In genomic region chr4:88757067-88757466, GRCh38 we compare ENCODE assay signal across 15 cellular contexts. TPM values are rescaled to one million over a fixed set of nuclear protein-coding genes. Genes with fewer than 3 reads are reported as not detected.
A peak's percentile ranks its signal among the peaks of the same experiment; 100 is the strongest.
DNase-seq lines count a peak whose midpoint lies in the region; ATAC-seq and TF ChIP-seq lines count a peak whose summit lies in the region.
"Had no signal": no experiment of that assay in that cellular context is flagged by ENCODE, and none has a peak within 500 bp of the region (broad histone marks: within the 10 kb centered on the region; RNA-seq: fewer than 3 reads in every experiment).

No MANE protein-coding gene starts in this region.

- H4K20me1 ChIP-seq in IMR-90 (ENCODE audit: insufficient read depth, low read length), result no peaks in the 10 kb centered on the region

- peak overlapping the region; percentile 23 for H3K4me3 Mint-ChIP-seq in glutamatergic neuron (ENCODE audit: unreplicated experiment)
- H3K4me3 Mint-ChIP-seq: CD4-positive, alpha-beta T cell had no signal

- TF ChIP-seq POLR2A in IMR-90 (IDR thresholded peaks at IDR 0.05; ENCODE audit: low read depth, low read length) (no peak), thyroid gland (IDR thresholded peaks at IDR 0.05) (no peak)

- H3K36me3 ChIP-seq in IMR-90 (ENCODE audit: control insufficient read depth, insufficient read depth, low read length) (peaks cover 6% of the 10 kb centered on the region), parathyroid adenoma (ENCODE audit: control insufficient read depth, insufficient read depth, low read length) (no peaks in the 10 kb centered on the region), thyroid gland (no peaks in the 10 kb centered on the region)

- H2AK5ac ChIP-seq in IMR-90 (ENCODE audit: low read depth, low read length), result no peak overlapping the region

- H2BK15ac ChIP-seq in IMR-90 (ENCODE audit: low read depth, low read length), result no peak overlapping the region

- H3K9me3 ChIP-seq in IMR-90 (ENCODE audit: control insufficient read depth, insufficient read depth, low read length) (no peaks in the 10 kb centered on the region), parathyroid adenoma (ENCODE audit: control insufficient read depth, low read length) (no peaks in the 10 kb centered on the region), thyroid gland (no peaks in the 10 kb centered on the region)

- H3K9ac ChIP-seq in IMR-90 (ENCODE audit: low read depth, low read length) (no peak overlapping the region), parathyroid adenoma (no peak overlapping the region)

- no peak for TF ChIP-seq CTCF in IMR-90 (conservative IDR thresholded peaks at IDR 0.05; ENCODE audit: low read depth, low read length)
- TF ChIP-seq CTCF in glutamatergic neuron (IDR thresholded peaks at IDR 0.05; ENCODE audit: partially characterized antibody, unreplicated experiment), result no peak
- TF ChIP-seq CTCF in parathyroid adenoma (IDR thresholded peaks at IDR 0.05), result no peak
- no peak for TF ChIP-seq CTCF in thyroid gland (IDR thresholded peaks at IDR 0.05)

- in situ Hi-C loops in IMR-90 (cut with MboI; ENCODE audit: low sequenced_read_pairs), result no loop called here

- no peak overlapping the region for H3K56ac ChIP-seq in IMR-90 (ENCODE audit: extremely low read depth, insufficient read depth, low read length)

- no peak overlapping the region for H3K23ac ChIP-seq in IMR-90 (ENCODE audit: low read depth, low read length)

- peaks cover 23% of the 10 kb centered on the region for H3K4me1 Mint-ChIP-seq in glutamatergic neuron (ENCODE audit: low read depth, unreplicated experiment)

- no peak overlapping the region for H2BK120ac ChIP-seq in IMR-90 (ENCODE audit: low read depth, low read length)

- ATAC-seq in IMR-90 (ENCODE audit: low read depth) (peak; percentile 64; the same call in 1 of the 2 replicates), HG03571 (IDR thresholded peaks at IDR 0.05; ENCODE audit: unreplicated experiment) (no peak)

- H3K9me3 Mint-ChIP-seq in glutamatergic neuron (ENCODE audit: unreplicated experiment), result peaks cover 10% of the 10 kb centered on the region
- H3K9me3 Mint-ChIP-seq: CD4-positive, alpha-beta T cell had no signal

- H3K27me3 Mint-ChIP-seq in glutamatergic neuron (ENCODE audit: unreplicated experiment), result peaks cover 5% of the 10 kb centered on the region
- H3K27me3 Mint-ChIP-seq: CD4-positive, alpha-beta T cell had no signal

- H3K79me1 ChIP-seq in IMR-90 (ENCODE audit: low read depth in 1 of 2, low read length in 2 of 2), result 0 out of 4 replicates have a peak, but pooled peaks cover 0 to 3% of the 10 kb centered on the region in 2 experiments

- H4K8ac ChIP-seq in IMR-90 (ENCODE audit: low read depth in 2 of 2, low read length in 2 of 2), result no peak overlapping the region

- no peaks in the 10 kb centered on the region for H3K36me3 Mint-ChIP-seq in glutamatergic neuron (ENCODE audit: unreplicated experiment)

- peaks cover 18% of the 10 kb centered on the region for H3K9me1 ChIP-seq in IMR-90 (ENCODE audit: insufficient read depth, low read length)

- H2BK5ac ChIP-seq in IMR-90 (ENCODE audit: low read depth, low read length, poor library complexity, severe bottlenecking), result no peak overlapping the region

- POLR2A ChIA-PET in IMR-90 (lab: Charles Lee; ENCODE audit: unreplicated experiment), result no interaction called here

- no TSS peak for BruUV-seq in IMR-90 (replicated peaks; lab: Mats Ljungman, UMichigan)

- H3K27me3 ChIP-seq in IMR-90 (ENCODE audit: control insufficient read depth, insufficient read depth, low read length), result no peaks in the 10 kb centered on the region
- no peaks in the 10 kb centered on the region for H3K27me3 ChIP-seq in parathyroid adenoma (ENCODE audit: control insufficient read depth, insufficient read depth, low read length)
- no peaks in the 10 kb centered on the region for H3K27me3 ChIP-seq in thyroid gland

- no peak overlapping the region for H3K4ac ChIP-seq in IMR-90 (ENCODE audit: low read depth, low read length)

- H4K91ac ChIP-seq in IMR-90 (ENCODE audit: insufficient read depth, low read depth, low read length), result no peak overlapping the region

- intact Hi-C loops in IMR-90 (cut with micrococcal nuclease), result no loop called here
- intact Hi-C loops in thyroid gland (cut with DNase I), result no loop called here

- no peak for TF ChIP-seq RAD21 in IMR-90 (IDR thresholded peaks at IDR 0.05; ENCODE audit: low read length)

- H3K18ac ChIP-seq in IMR-90 (ENCODE audit: low read depth, low read length), result no peak overlapping the region

- CTCF ChIA-PET in IMR-90 (lab: Yijun Ruan, JAX), result interaction anchor here (1.2 kb wide), 2 partner anchors 10 to 22 kb away, joined by 3 read pairs; no protein-coding TSS in a partner anchor

- no peak overlapping the region for H3K4me3 ChIP-seq in IMR-90 (ENCODE audit: insufficient read depth, low read depth, low read length)
- peak overlapping the region; percentile 40 for H3K4me3 ChIP-seq in parathyroid adenoma (ENCODE audit: low read depth, low read length)
- H3K4me3 ChIP-seq in thyroid gland (replicated peaks in 1 of 3), result peak overlapping the region in 1 of 3 donors; percentile 30
- H3K4me3 ChIP-seq: PC-9 had no signal

- H2BK20ac ChIP-seq in IMR-90 (ENCODE audit: low read depth, low read length), result no peak overlapping the region

- DNase-seq in IMR-90, result peak; percentile 34
- DNase-seq in glutamatergic neuron, result no peak
- no peak for DNase-seq in thyroid gland
- DNase-seq in caudate nucleus (lab: John Stamatoyannopoulos, UW), result no peak
- no peak for DNase-seq in NCI-H1048 (lab: John Stamatoyannopoulos, UW)
- DNase-seq: CD4-positive, alpha-beta T cell; DMS153; GOT3; KBM-7; NCI-H1694 treated with DMSO at 0.1 percent for 48 hours; NCI-H2107; NCI-H510A; PC-9 had no signal

- H4K5ac ChIP-seq in IMR-90 (ENCODE audit: low read depth, low read length), result no peak overlapping the region

- H2AFZ ChIP-seq in IMR-90 (replicated peaks; ENCODE audit: low read length, poor library complexity), result no peak overlapping the region
- H2AFZ ChIP-seq in parathyroid adenoma, result no peak overlapping the region
- H2AFZ ChIP-seq: PC-9 had no signal

- H3K27ac ChIP-seq in IMR-90 (ENCODE audit: insufficient read depth, low read length), result no peak overlapping the region
- H3K27ac ChIP-seq in parathyroid adenoma, result peak overlapping the region; percentile 72
- peak overlapping the region; percentile 82 to 90 (median 84) for H3K27ac ChIP-seq in thyroid gland
- no peak overlapping the region for H3K27ac ChIP-seq in caudate nucleus (ENCODE audit: low read depth, low read length)
- H3K27ac ChIP-seq: PC-9 had no signal

- dilution Hi-C loops in IMR-90 (cut with HindIII; ENCODE audit: low sequenced_read_pairs, unreplicated experiment), result no loop called here

- peaks cover 3% of the 10 kb centered on the region for H3K79me2 ChIP-seq in parathyroid adenoma

- no peak overlapping the region for H2AK9ac ChIP-seq in IMR-90 (replicated peaks; ENCODE audit: low read depth, low read length, poor library complexity)

- no peak overlapping the region for H3K14ac ChIP-seq in IMR-90 (replicated peaks; ENCODE audit: low read depth, low read length)

- H3K4me2 ChIP-seq in IMR-90 (ENCODE audit: low read depth, low read length) (no peak overlapping the region), parathyroid adenoma (ENCODE audit: low read length) (peak overlapping the region; percentile 59)
- H3K4me2 ChIP-seq: PC-9 had no signal

- H3K4me1 ChIP-seq in IMR-90 (ENCODE audit: control insufficient read depth, insufficient read depth, low read length), result peaks cover 11% of the 10 kb centered on the region
- H3K4me1 ChIP-seq in parathyroid adenoma, result peaks cover 13% of the 10 kb centered on the region
- H3K4me1 ChIP-seq in thyroid gland, result peaks cover 32 to 36% of the 10 kb centered on the region in 2 donors

- H3K27ac Mint-ChIP-seq in glutamatergic neuron (ENCODE audit: unreplicated experiment), result no peak overlapping the region
- H3K27ac Mint-ChIP-seq: CD4-positive, alpha-beta T cell had no signal

TF ChIP-seq in IMR-90, 13 proteins besides CTCF, POLR2A, EP300 and RAD21:
- TF ChIP-seq CHD1 (IDR thresholded peaks at IDR 0.05; ENCODE audit: low read depth, low read length), result no peak

RNA-seq across cellular contexts. Expression of gene NAP1L5, which starts 59.4 kb away (rescaled TPM):
- 3.9 and 5.6 TPM in 2 replicates for total RNA-seq in IMR-90 (2012; rRNA removed)
- polyA plus RNA-seq in IMR-90 (2012; rRNA removed), result 5.3 and 6.0 TPM in 2 replicates
- 2.1 and 2.9 TPM in 2 replicates for polyA plus RNA-seq in IMR-90 (2012; cell fraction: cytosol; rRNA removed)
- polyA plus RNA-seq in IMR-90 (2012; cell fraction: nucleus; rRNA removed; ENCODE audit: low replicate concordance), result 0.71 and 2.5 TPM in 2 replicates
- 20.9 TPM for total RNA-seq in glutamatergic neuron (ENCODE audit: unreplicated experiment)
- total RNA-seq in thyroid gland, result 10 to 100 TPM; 14.1 to 16.3 (median 16.2) TPM

Comparison
In these comparisons a context has a peak if more than half of its experiments do, and no peak if none do; other contexts are left out.
1. H3K27ac ChIP-seq: peak in parathyroid adenoma (single experiment) and thyroid gland (3 of 3); none in IMR-90 (single experiment) and caudate nucleus (single experiment).